Comparison of ENCODE assay signal across 8 cellular contexts in the genomic region with DNA sequence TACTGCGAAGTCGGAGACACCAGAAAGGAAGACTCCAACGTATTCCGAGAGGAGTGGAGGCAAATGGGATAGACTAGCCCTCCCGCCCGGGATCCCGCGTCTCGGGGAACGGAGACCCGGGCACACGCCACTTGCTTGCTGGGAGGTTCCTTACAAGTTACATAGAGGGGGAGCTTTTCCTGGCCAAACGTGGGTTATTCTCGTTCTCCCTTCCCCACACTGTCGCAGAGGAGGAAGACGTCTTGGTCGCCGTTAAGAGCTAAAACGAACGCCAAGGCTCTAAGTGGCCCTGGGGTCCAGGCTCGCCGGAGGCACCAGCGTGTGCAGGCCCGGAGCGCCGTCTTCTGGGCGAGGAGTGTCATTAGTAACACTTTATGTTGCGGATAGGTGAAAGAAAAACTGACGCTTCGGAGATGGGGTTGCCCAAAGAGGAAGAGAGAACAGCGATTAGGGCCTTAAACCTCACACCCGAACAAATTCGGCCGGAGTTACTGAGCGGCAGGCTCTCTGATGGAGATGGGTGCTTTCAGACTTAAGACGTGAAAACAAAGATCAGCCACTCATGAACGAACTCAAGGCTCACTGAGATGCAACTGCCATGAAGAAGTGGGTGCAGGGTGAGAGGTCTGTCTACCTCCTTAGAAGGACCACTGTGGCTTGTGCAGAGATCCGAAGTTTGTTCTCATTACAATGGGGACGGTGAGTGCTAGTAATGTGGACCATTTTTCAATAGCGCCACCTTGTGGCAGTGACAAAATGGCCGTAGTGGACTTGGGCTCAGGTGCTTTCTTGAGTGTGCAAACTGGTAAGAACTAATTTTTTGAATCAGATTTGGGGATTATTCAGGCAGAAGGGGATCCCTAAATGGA. TPM values are rescaled to one million over a fixed set of nuclear protein-coding genes. Genes with fewer than 3 reads are reported as not detected.
A peak's percentile ranks its signal among the peaks of the same experiment; 100 is the strongest.
DNase-seq lines count a peak whose midpoint lies in the region; ATAC-seq and TF ChIP-seq lines count a peak whose summit lies in the region.

No MANE protein-coding gene starts in this region.

- H3K9me3 ChIP-seq in prostate gland, result no peaks in the 10 kb centered on the region

- TF ChIP-seq POLR2A in prostate gland (IDR thresholded peaks at IDR 0.05), result no peak

- H3K36me3 ChIP-seq in prostate gland (no peaks in the 10 kb centered on the region), urinary bladder (ENCODE audit: insufficient read depth) (no peaks in the 10 kb centered on the region)

- 1% methylated on average over 41 of the region's 41 CpGs for WGBS in prostate gland
- under 1% methylated on average over 41 of the region's 41 CpGs for WGBS in urinary bladder

- no peaks in the 10 kb centered on the region for H3K4me1 ChIP-seq in prostate gland (replicated peaks)
- H3K4me1 ChIP-seq in urinary bladder (ENCODE audit: insufficient read depth), result no peaks in the 10 kb centered on the region

- no peaks in the 10 kb centered on the region for H3K27me3 ChIP-seq in prostate gland (replicated peaks; ENCODE audit: insufficient read depth)

- DNase-seq in GM12864 (ENCODE audit: low read depth) (peak; percentile 78), NCI-H1092 treated with DMSO at 0.1 percent for 48 hours (lab: John Stamatoyannopoulos, UW) (peak; percentile 36), T follicular helper cell (ENCODE audit: low read depth) (peak; percentile 75), amniotic epithelial cell (ENCODE audit: low read depth) (peak; percentile 71), left ventricle myocardium superior (peak; percentile 80), prostate gland (ENCODE audit: low spot score) (peak; percentile 86)

- H3K27ac ChIP-seq in prostate gland (peak overlapping the region; percentile 37 to 54), urinary bladder (ENCODE audit: low read depth) (no peak overlapping the region)

- intact Hi-C loops in left ventricle myocardium superior (cut with micrococcal nuclease) (loop anchor here (1.0 to 5.0 kb wide), 2 partner anchors 179 to 330 kb away; no protein-coding TSS in a partner anchor), prostate gland (cut with DNase I) (loop anchor here (2.0 to 5.0 kb wide), 3 partner anchors 34 to 329 kb away; no protein-coding TSS in a partner anchor)

- TF ChIP-seq CTCF in GM12864 (IDR thresholded peaks at IDR 0.05; ENCODE audit: low read depth, low read length, missing control alignments) (peak; percentile 73), prostate gland (IDR thresholded peaks at IDR 0.05) (peak; percentile 71 to 87 (median 80))

- H3K4me3 ChIP-seq in GM12864 (ENCODE audit: low read depth, low read length) (peak overlapping the region; percentile 56), prostate gland (peak overlapping the region; percentile 31 to 47), urinary bladder (ENCODE audit: low read depth, low read length) (peak overlapping the region; percentile 37)

- peak; percentile 85 for ATAC-seq in HG02610 (IDR thresholded peaks at IDR 0.05; ENCODE audit: unreplicated experiment)
- ATAC-seq in left ventricle myocardium superior, result peak; percentile 97

RNA-seq across cellular contexts. Expression of a gene that starts 11.7 kb away (rescaled TPM):
- total RNA-seq in left ventricle myocardium superior (0.30 TPM), prostate gland (1 to 10 TPM; 1.9 to 4.3 TPM), urinary bladder (3.2 TPM)
- 1.3 TPM for polyA plus RNA-seq in urinary bladder

RNA-seq across cellular contexts. Expression of a gene that starts 28.2 kb away (rescaled TPM):
- total RNA-seq in left ventricle myocardium superior, result not detected
- total RNA-seq in prostate gland, result not detected
- not detected for total RNA-seq in urinary bladder
- not detected for polyA plus RNA-seq in urinary bladder

Comparison
In these comparisons a context has a peak if more than half of its experiments do, and no peak if none do; other contexts are left out.
1. DNase-seq: peak in every context shown above with its lines; median percentile 86 in prostate gland; 80 in left ventricle myocardium superior; 78 in GM12864; 75 in T follicular helper cell; 71 in amniotic epithelial cell; 36 in NCI-H1092 treated with DMSO at 0.1 percent for 48 hours.